Comparison of ENCODE assay signal across 8 cellular contexts in genomic region chr10:124717911-124718734, GRCh38. TPM values are rescaled to one million over a fixed set of nuclear protein-coding genes. Genes with fewer than 3 reads are reported as not detected.
A peak's percentile ranks its signal among the peaks of the same experiment; 100 is the strongest.
DNase-seq lines count a peak whose midpoint lies in the region; ATAC-seq, FAIRE-seq and TF ChIP-seq lines count a peak whose summit lies in the region.

No MANE protein-coding gene starts in this region.

- 77% methylated on average over 12 of the region's 12 CpGs for WGBS in urinary bladder

- peaks cover 81 to 97% (median 90%) of the 10 kb centered on the region in 4 donors for H3K4me1 Mint-ChIP-seq in CD4-positive, alpha-beta memory T cell
- peaks cover 95% of the 10 kb centered on the region for H3K4me1 Mint-ChIP-seq in activated CD4-positive, alpha-beta T cell treated with anti-CD3 and anti-CD28 coated beads for 36 hours
- H3K4me1 Mint-ChIP-seq in dendritic cell treated with granulocyte-macrophage colony-stimulating factor and Interleukin-4, amounts not matched to agents 40 ng/mL and 50 ng/mL, for 4 days (ENCODE audit: low read depth): peaks cover 91% of the 10 kb centered on the region
- H3K4me1 Mint-ChIP-seq in progenitor cell of endocrine pancreas (ENCODE audit: low read depth): peaks cover 25% of the 10 kb centered on the region

- H3K4me3 ChIP-seq in CD4-positive, alpha-beta memory T cell (ENCODE audit: low read length in 2 of 2): peak overlapping the region in 1 of 2 donors; percentile 21
- H3K4me3 ChIP-seq in urinary bladder (ENCODE audit: low read depth, low read length): no peak overlapping the region

- peaks cover 100% of the 10 kb centered on the region for H3K4me1 ChIP-seq in CD4-positive, alpha-beta memory T cell (ENCODE audit: insufficient read depth, low read length)
- H3K4me1 ChIP-seq in urinary bladder (ENCODE audit: insufficient read depth): peaks cover 3% of the 10 kb centered on the region

- peak overlapping the region; percentile 81 for H3K27ac ChIP-seq in CD4-positive, alpha-beta memory T cell (ENCODE audit: low read depth, low read length)
- peak overlapping the region; percentile 34 for H3K27ac ChIP-seq in urinary bladder (ENCODE audit: low read depth)

- peaks cover 5 to 7% of the 10 kb centered on the region in 2 donors for H3K36me3 Mint-ChIP-seq in CD4-positive, alpha-beta memory T cell
- peaks cover 20% of the 10 kb centered on the region for H3K36me3 Mint-ChIP-seq in activated CD4-positive, alpha-beta T cell treated with anti-CD3 and anti-CD28 coated beads for 36 hours (ENCODE audit: low read depth)
- H3K36me3 Mint-ChIP-seq in dendritic cell treated with granulocyte-macrophage colony-stimulating factor and Interleukin-4, amounts not matched to agents 40 ng/mL and 50 ng/mL, for 4 days (ENCODE audit: low read depth): peaks cover 15% of the 10 kb centered on the region
- H3K36me3 Mint-ChIP-seq in progenitor cell of endocrine pancreas (ENCODE audit: insufficient read depth): no peaks in the 10 kb centered on the region

- TF ChIP-seq CTCF in progenitor cell of endocrine pancreas (IDR thresholded peaks at IDR 0.05; ENCODE audit: unreplicated experiment): no peak

- H3K27me3 ChIP-seq in CD4-positive, alpha-beta memory T cell (ENCODE audit: insufficient read depth, low read length): no peaks in the 10 kb centered on the region

- peak; percentile 56 for ATAC-seq in GM21381 (IDR thresholded peaks at IDR 0.05; ENCODE audit: unreplicated experiment)
- peak; percentile 74 for ATAC-seq in activated CD4-positive, alpha-beta T cell treated with anti-CD3 and anti-CD28 coated beads for 36 hours

- peaks cover 0 to 2% (median 0%) of the 10 kb centered on the region in 8 donors for H3K9me3 Mint-ChIP-seq in CD4-positive, alpha-beta memory T cell
- no peaks in the 10 kb centered on the region for H3K9me3 Mint-ChIP-seq in activated CD4-positive, alpha-beta T cell treated with anti-CD3 and anti-CD28 coated beads for 36 hours (ENCODE audit: low read depth)
- H3K9me3 Mint-ChIP-seq in dendritic cell treated with granulocyte-macrophage colony-stimulating factor and Interleukin-4, amounts not matched to agents 40 ng/mL and 50 ng/mL, for 4 days: no peaks in the 10 kb centered on the region
- H3K9me3 Mint-ChIP-seq in progenitor cell of endocrine pancreas (ENCODE audit: low read depth): no peaks in the 10 kb centered on the region

- H3K27ac Mint-ChIP-seq in CD4-positive, alpha-beta memory T cell: peak overlapping the region; percentile 87 to 98 (median 96)
- peak overlapping the region; percentile 95 for H3K27ac Mint-ChIP-seq in activated CD4-positive, alpha-beta T cell treated with anti-CD3 and anti-CD28 coated beads for 36 hours
- H3K27ac Mint-ChIP-seq in dendritic cell treated with granulocyte-macrophage colony-stimulating factor and Interleukin-4, amounts not matched to agents 40 ng/mL and 50 ng/mL, for 4 days: peak overlapping the region; percentile 86
- H3K27ac Mint-ChIP-seq in progenitor cell of endocrine pancreas: peak overlapping the region; percentile 11

- CTCF ChIA-PET in CD4-positive, alpha-beta memory T cell (lab: Charles Lee; ENCODE audit: partially characterized antibody): interaction anchor here (0.9 to 22.6 kb wide), 25 partner anchors 13 to 188 kb away, joined by 3 to 556 read pairs (median 14); no protein-coding TSS in a partner anchor
- CTCF ChIA-PET in activated CD4-positive, alpha-beta T cell treated with anti-CD3 and anti-CD28 coated beads for 36 hours (lab: Charles Lee): interaction anchor here (0.5 to 11.9 kb wide), 25 partner anchors 9 to 106 kb away, joined by 3 to 146 read pairs (median 4); no protein-coding TSS in a partner anchor

- H3K27me3 Mint-ChIP-seq in CD4-positive, alpha-beta memory T cell: no peaks in the 10 kb centered on the region
- no peaks in the 10 kb centered on the region for H3K27me3 Mint-ChIP-seq in activated CD4-positive, alpha-beta T cell treated with anti-CD3 and anti-CD28 coated beads for 36 hours
- no peaks in the 10 kb centered on the region for H3K27me3 Mint-ChIP-seq in dendritic cell treated with granulocyte-macrophage colony-stimulating factor and Interleukin-4, amounts not matched to agents 40 ng/mL and 50 ng/mL, for 4 days
- H3K27me3 Mint-ChIP-seq in progenitor cell of endocrine pancreas: no peaks in the 10 kb centered on the region

- DNase-seq in CD4-positive, alpha-beta memory T cell: peak; percentile 81 to 96 (median 86)
- DNase-seq in KG1 (lab: John Stamatoyannopoulos, UW): peak; percentile 38
- DNase-seq in activated CD4-positive, alpha-beta T cell treated with anti-CD3 and anti-CD28 coated beads for 36 hours: peak; percentile 89
- no peak for DNase-seq in progenitor cell of endocrine pancreas (ENCODE audit: low spot score, unreplicated experiment)
- DNase-seq in HTR-8/SVneo (ENCODE audit: insufficient read length, low spot score): no peak

- intact Hi-C loops in CD4-positive, alpha-beta memory T cell (cut with micrococcal nuclease): loop anchor here (1.0 kb wide), 3 partner anchors 9 to 16 kb away; no protein-coding TSS in a partner anchor
- intact Hi-C loops in activated CD4-positive, alpha-beta T cell treated with anti-CD3 and anti-CD28 coated beads for 36 hours (cut with DNase I, micrococcal nuclease): loop anchor here (1.0 to 2.0 kb wide), 11 partner anchors 10 to 91 kb away; partner anchors contain the start of gene EEF1AKMT2 (in 2 of the 2)
- intact Hi-C loops in dendritic cell treated with granulocyte-macrophage colony-stimulating factor and Interleukin-4, amounts not matched to agents 40 ng/mL and 50 ng/mL, for 4 days (cut with micrococcal nuclease): loop anchor here (2.0 kb wide), 2 partner anchors 23 to 77 kb away; no protein-coding TSS in a partner anchor

- peak overlapping the region; percentile 59 to 83 (median 72) for H3K4me3 Mint-ChIP-seq in CD4-positive, alpha-beta memory T cell
- peak overlapping the region; percentile 68 for H3K4me3 Mint-ChIP-seq in activated CD4-positive, alpha-beta T cell treated with anti-CD3 and anti-CD28 coated beads for 36 hours
- H3K4me3 Mint-ChIP-seq in dendritic cell treated with granulocyte-macrophage colony-stimulating factor and Interleukin-4, amounts not matched to agents 40 ng/mL and 50 ng/mL, for 4 days: peak overlapping the region; percentile 14
- no peak overlapping the region for H3K4me3 Mint-ChIP-seq in progenitor cell of endocrine pancreas (ENCODE audit: low read depth)

- POLR2A ChIA-PET in CD4-positive, alpha-beta memory T cell (lab: Charles Lee; ENCODE audit: partially characterized antibody): interaction anchor here (0.6 to 20.9 kb wide), 28 partner anchors 12 to 301 kb away, joined by 3 to 544 read pairs (median 10); partner anchors contain the start of gene FAM53B
- POLR2A ChIA-PET in activated CD4-positive, alpha-beta T cell treated with anti-CD3 and anti-CD28 coated beads for 36 hours (lab: Charles Lee): interaction anchor here (0.6 to 5.8 kb wide), 18 partner anchors 9 to 104 kb away, joined by 3 to 63 read pairs (median 4); partner anchors contain the start of gene ABRAXAS2

- no peaks in the 10 kb centered on the region for H3K36me3 ChIP-seq in CD4-positive, alpha-beta memory T cell (ENCODE audit: insufficient read depth, low read length)
- H3K36me3 ChIP-seq in urinary bladder (ENCODE audit: insufficient read depth): no peaks in the 10 kb centered on the region

- FAIRE-seq in HTR-8/SVneo (lab: Jason Lieb, UNC): no peak

- H3K9me3 ChIP-seq in CD4-positive, alpha-beta memory T cell (ENCODE audit: control insufficient read depth in 1 of 2, low read length in 2 of 2): no peaks in the 10 kb centered on the region

RNA-seq across cellular contexts. Expression of gene FAM53B, which starts 26.1 kb away (rescaled TPM):
- 10 to 100 TPM; 57.3 to 60.7 TPM for total RNA-seq in CD4-positive, alpha-beta memory T cell
- polyA plus RNA-seq in CD4-positive, alpha-beta memory T cell: 10 to 100 TPM in 1 of 2 donors, 1 to 10 TPM in 1; 7.3 to 42.5 TPM
- 10 to 100 TPM; 13.3 to 13.9 TPM for total RNA-seq in activated CD4-positive, alpha-beta T cell treated with anti-CD3 and anti-CD28 coated beads for 36 hours
- total RNA-seq in progenitor cell of endocrine pancreas: 36.8 and 39.8 TPM in 2 replicates
- 19.8 TPM for total RNA-seq in urinary bladder
- 15.9 TPM for polyA plus RNA-seq in urinary bladder

Comparison
In these comparisons a context has a peak if more than half of its experiments do, and no peak if none do; other contexts are left out.
1. DNase-seq: peak in CD4-positive, alpha-beta memory T cell (5 of 5), KG1 (single experiment) and activated CD4-positive, alpha-beta T cell treated with anti-CD3 and anti-CD28 coated beads for 36 hours (single experiment); none in progenitor cell of endocrine pancreas (single experiment) and HTR-8/SVneo (single experiment).
2. H3K27ac Mint-ChIP-seq: peak in every context shown above with its lines; median percentile 96 in CD4-positive, alpha-beta memory T cell; 95 in activated CD4-positive, alpha-beta T cell treated with anti-CD3 and anti-CD28 coated beads for 36 hours; 86 in dendritic cell treated with granulocyte-macrophage colony-stimulating factor and Interleukin-4, amounts not matched to agents 40 ng/mL and 50 ng/mL, for 4 days; 11 in progenitor cell of endocrine pancreas.